ENCODE assay signal across 8 cellular contexts in the genomic region with DNA sequence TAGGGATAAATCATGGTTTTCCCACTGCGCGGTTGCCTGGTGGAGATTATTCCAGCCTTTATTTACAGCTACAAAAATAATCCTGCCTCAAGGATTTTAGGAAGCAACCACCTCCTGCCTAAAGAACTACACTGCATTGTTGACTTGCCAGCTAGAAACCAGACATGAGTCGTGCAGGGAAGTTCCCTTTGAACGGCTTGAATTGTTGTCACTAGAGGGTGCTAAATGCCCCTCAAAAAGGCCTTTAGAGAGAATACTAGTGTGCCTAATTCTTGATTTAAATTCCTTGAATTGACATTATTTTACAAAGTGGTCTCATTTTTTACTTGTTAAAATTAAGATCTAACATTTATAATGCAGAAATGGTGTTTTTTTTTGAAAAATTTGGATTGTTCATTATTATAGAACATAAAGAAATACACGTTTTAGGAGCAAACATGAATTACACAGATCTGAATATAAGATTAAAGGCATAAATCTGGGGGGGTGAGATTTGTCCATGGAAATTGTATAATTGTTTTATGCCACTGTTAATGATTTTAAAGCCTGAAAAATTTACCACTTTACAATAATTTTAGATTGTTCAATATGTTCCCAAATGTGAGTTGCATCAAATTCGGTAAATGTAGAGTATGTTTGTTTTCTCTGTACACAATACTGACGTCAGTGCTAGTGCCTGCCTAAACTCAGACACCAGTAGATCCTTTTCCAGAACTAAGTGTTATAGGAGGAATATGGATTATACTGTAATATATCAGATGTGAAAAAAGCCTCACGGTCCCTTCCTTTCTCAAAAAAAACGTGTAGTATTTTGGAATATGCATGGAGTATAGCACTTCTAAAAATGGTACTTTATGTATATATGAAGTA. TPM values are rescaled to one million over a fixed set of nuclear protein-coding genes. Genes with fewer than 3 reads are reported as not detected.
A peak's percentile ranks its signal among the peaks of the same experiment; 100 is the strongest.
DNase-seq lines count a peak whose midpoint lies in the region; ATAC-seq and TF ChIP-seq lines count a peak whose summit lies in the region.

No MANE protein-coding gene starts in this region.

- H3K27me3 Mint-ChIP-seq in CD4-positive, alpha-beta T cell, result peaks cover 46% of the 10 kb centered on the region

- H3K36me3 Mint-ChIP-seq in CD4-positive, alpha-beta T cell (ENCODE audit: low read depth), result no peaks in the 10 kb centered on the region
- no peaks in the 10 kb centered on the region for H3K36me3 Mint-ChIP-seq in stimulated activated effector memory CD8-positive, alpha-beta T cell treated with anti-CD3 and anti-CD28 coated beads, Interleukin-12 subunit alpha, Interleukin-12 subunit beta, amount 100 ng/mL, for 72 hours

- no peak overlapping the region for H3K27ac ChIP-seq in CD4-positive, alpha-beta T cell (ENCODE audit: low read depth, low read length)
- H3K27ac ChIP-seq in ascending aorta, result peak overlapping the region; percentile 82 to 86

- peaks cover 13% of the 10 kb centered on the region for H3K27me3 ChIP-seq in CD4-positive, alpha-beta T cell (ENCODE audit: control insufficient read depth, insufficient read depth, low read length)
- no peaks in the 10 kb centered on the region for H3K27me3 ChIP-seq in ascending aorta

- DNase-seq in CD4-positive, alpha-beta T cell, result no peak
- DNase-seq in HEK293T (ENCODE audit: extremely low spot score) (peak; percentile 42), NCI-H510A treated with DMSO at 0.1 percent for 48 hours (lab: John Stamatoyannopoulos, UW) (peak; percentile 82), ascending aorta (ENCODE audit: low spot score in 2 of 2) (no peak), hepatic stellate cell (ENCODE audit: low spot score) (peak; percentile 39)
- no peak for DNase-seq in stimulated activated effector memory CD8-positive, alpha-beta T cell treated with anti-CD3 and anti-CD28 coated beads, Interleukin-12 subunit alpha, Interleukin-12 subunit beta, amount 100 ng/mL, for 72 hours (ENCODE audit: low spot score in 2 of 2)

- H3K4me1 ChIP-seq in ascending aorta, result peaks cover 0 to 24% of the 10 kb centered on the region in 2 donors

- peak overlapping the region; percentile 30 for H3K4me3 Mint-ChIP-seq in CD4-positive, alpha-beta T cell
- no peak overlapping the region for H3K4me3 Mint-ChIP-seq in stimulated activated effector memory CD8-positive, alpha-beta T cell treated with anti-CD3 and anti-CD28 coated beads, Interleukin-12 subunit alpha, Interleukin-12 subunit beta, amount 100 ng/mL, for 72 hours

- H3K27ac Mint-ChIP-seq in CD4-positive, alpha-beta T cell, result no peak overlapping the region
- no peak overlapping the region for H3K27ac Mint-ChIP-seq in stimulated activated effector memory CD8-positive, alpha-beta T cell treated with anti-CD3 and anti-CD28 coated beads, Interleukin-12 subunit alpha, Interleukin-12 subunit beta, amount 100 ng/mL, for 72 hours

- TF ChIP-seq CTCF in CD4-positive, alpha-beta T cell (IDR thresholded peaks at IDR 0.05), result peak; percentile 37
- peak; percentile 54 to 75 (median 73) for TF ChIP-seq CTCF in ascending aorta (IDR thresholded peaks at IDR 0.05)

- H3K4me3 ChIP-seq in ascending aorta, result peak overlapping the region; percentile 31 to 62

- H3K9me3 ChIP-seq in CD4-positive, alpha-beta T cell (ENCODE audit: control insufficient read depth, low read length), result no peaks in the 10 kb centered on the region
- H3K9me3 ChIP-seq in ascending aorta, result no peaks in the 10 kb centered on the region

- H3K9me3 Mint-ChIP-seq in CD4-positive, alpha-beta T cell, result no peaks in the 10 kb centered on the region
- H3K9me3 Mint-ChIP-seq in stimulated activated effector memory CD8-positive, alpha-beta T cell treated with anti-CD3 and anti-CD28 coated beads, Interleukin-12 subunit alpha, Interleukin-12 subunit beta, amount 100 ng/mL, for 72 hours, result no peaks in the 10 kb centered on the region

- intact Hi-C loops in CD4-positive, alpha-beta T cell (cut with DNase I, micrococcal nuclease), result loop anchor here (5.0 to 10.0 kb wide), 3 partner anchors 631 to 881 kb away; no protein-coding TSS in a partner anchor
- intact Hi-C loops in ascending aorta (cut with DNase I), result loop anchor here (1.0 to 5.0 kb wide), 4 partner anchors 61 to 636 kb away; no protein-coding TSS in a partner anchor

- peaks cover 15% of the 10 kb centered on the region for H3K4me1 Mint-ChIP-seq in CD4-positive, alpha-beta T cell (ENCODE audit: low read depth)
- no peaks in the 10 kb centered on the region for H3K4me1 Mint-ChIP-seq in stimulated activated effector memory CD8-positive, alpha-beta T cell treated with anti-CD3 and anti-CD28 coated beads, Interleukin-12 subunit alpha, Interleukin-12 subunit beta, amount 100 ng/mL, for 72 hours

- H3K36me3 ChIP-seq in ascending aorta, result no peaks in the 10 kb centered on the region

- no peak for ATAC-seq in CD4-positive, alpha-beta T cell (ENCODE audit: poor library complexity)
- ATAC-seq in stimulated activated effector memory CD8-positive, alpha-beta T cell treated with anti-CD3 and anti-CD28 coated beads, Interleukin-12 subunit alpha, Interleukin-12 subunit beta, amount 100 ng/mL, for 72 hours, result peak; percentile 66
- no peak for ATAC-seq in HG03565 (IDR thresholded peaks at IDR 0.05; ENCODE audit: unreplicated experiment)
- no peak for ATAC-seq in HG02763 (IDR thresholded peaks at IDR 0.05; ENCODE audit: unreplicated experiment)

- CTCF ChIA-PET in CD4-positive, alpha-beta T cell (lab: Charles Lee), result no interaction called here
- CTCF ChIA-PET in HEK293T (lab: Yijun Ruan, JAX), result interaction anchor here (0.6 to 0.9 kb wide), 2 partner anchors 23 to 33 kb away, joined by 3 read pairs; no protein-coding TSS in a partner anchor

- POLR2A ChIA-PET in CD4-positive, alpha-beta T cell (lab: Charles Lee), result no interaction called here
- POLR2A ChIA-PET in HEK293T (lab: Yijun Ruan, JAX), result no interaction called here

TF ChIP-seq in HEK293T, 16 proteins besides CTCF, POLR2A, EP300 and RAD21:
- TF ChIP-seq L3MBTL2 (conservative IDR thresholded peaks at IDR 0.05), result no peak
- no peak for TF ChIP-seq NFRKB (IDR thresholded peaks at IDR 0.05)
- TF ChIP-seq LEF1 (IDR thresholded peaks at IDR 0.05; ENCODE audit: borderline replicate concordance), result no peak
- TF ChIP-seq CTBP1 (IDR thresholded peaks at IDR 0.05; ENCODE audit: borderline replicate concordance), result no peak
- TF ChIP-seq HDGF (IDR thresholded peaks at IDR 0.05; ENCODE audit: borderline replicate concordance), result no peak
- no peak for TF ChIP-seq SUZ12 (IDR thresholded peaks at IDR 0.05)
- no peak for TF ChIP-seq TARDBP (IDR thresholded peaks at IDR 0.05)
- TF ChIP-seq FOXM1 (IDR thresholded peaks at IDR 0.05; ENCODE audit: borderline replicate concordance), result no peak
- TF ChIP-seq ZNF384 (IDR thresholded peaks at IDR 0.05), result no peak

RNA-seq across cellular contexts. Expression of a gene that starts 7.6 kb away (rescaled TPM):
- total RNA-seq in CD4-positive, alpha-beta T cell, result not detected
- 28.5 TPM for total RNA-seq in ascending aorta

Comparison
In these comparisons a context has a peak if more than half of its experiments do, and no peak if none do; other contexts are left out.
1. DNase-seq: peak in HEK293T (single experiment), NCI-H510A treated with DMSO at 0.1 percent for 48 hours (single experiment) and hepatic stellate cell (single experiment); none in CD4-positive, alpha-beta T cell (0 of 10), ascending aorta (0 of 2) and stimulated activated effector memory CD8-positive, alpha-beta T cell treated with anti-CD3 and anti-CD28 coated beads, Interleukin-12 subunit alpha, Interleukin-12 subunit beta, amount 100 ng/mL, for 72 hours (0 of 2).
2. RNA of a gene that starts 7.6 kb away (total RNA-seq): 28.5 TPM in ascending aorta (single experiment); not detected in CD4-positive, alpha-beta T cell; every median in the first group is over 10 times any median in the second.